16 cellular contexts compared by ENCODE assay signal in the genomic region with DNA sequence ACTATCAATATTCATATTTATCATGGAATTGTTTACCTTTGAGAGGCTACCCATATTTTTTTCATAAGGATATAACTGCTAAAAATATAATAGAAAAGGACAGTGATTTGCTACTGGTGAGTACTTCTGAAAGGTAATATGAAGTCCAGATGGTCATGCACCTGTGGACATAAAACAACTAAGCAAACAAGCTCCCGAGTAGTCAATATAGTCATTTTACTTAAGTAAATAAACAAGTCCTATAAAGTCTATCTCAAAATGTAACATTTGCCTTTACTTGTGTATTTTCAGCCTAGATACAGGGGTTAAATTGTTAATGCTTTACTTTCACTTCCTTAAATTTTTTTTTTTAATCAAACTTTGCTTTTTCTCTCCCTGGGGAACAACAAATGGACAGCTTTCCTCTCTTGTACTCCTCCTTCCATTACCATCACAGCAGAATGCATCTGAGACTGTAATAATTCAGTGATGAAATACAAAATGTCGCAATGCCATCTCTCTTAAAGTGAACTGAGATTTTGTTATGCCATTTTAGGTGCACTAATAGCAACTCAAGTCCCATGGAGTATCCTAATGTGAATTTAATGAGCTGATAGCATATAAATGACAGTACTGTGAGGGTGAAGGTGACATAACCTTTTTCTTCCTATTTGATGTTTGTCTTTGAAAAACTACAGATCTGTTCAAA.
DNase-seq lines count a peak whose midpoint lies in the region; ATAC-seq and TF ChIP-seq lines count a peak whose summit lies in the region.
"Had no signal": no experiment of that assay in that cellular context is flagged by ENCODE, and none has a peak within 500 bp of the region (broad histone marks: within the 10 kb centered on the region; RNA-seq: fewer than 3 reads in every experiment).

No MANE protein-coding gene starts in this region.

- no peak for TF ChIP-seq CTCF in OCI-LY7 (conservative IDR thresholded peaks at IDR 0.05; ENCODE audit: low read length)

- H3K9me2 ChIP-seq in OCI-LY7 (ENCODE audit: insufficient read depth, low read length) = no peaks in the 10 kb centered on the region

- no peak overlapping the region for H3K27ac ChIP-seq in OCI-LY7 (ENCODE audit: low read depth, low read length, poor library complexity, severe bottlenecking)
- H3K27ac ChIP-seq: cardiac muscle cell had no signal

- no peak for ATAC-seq in HG03108 (IDR thresholded peaks at IDR 0.05; ENCODE audit: unreplicated experiment)
- ATAC-seq in activated CD4-positive, alpha-beta T cell treated with anti-CD3 and anti-CD28 coated beads for 36 hours = no peak
- ATAC-seq: stimulated activated naive CD8-positive, alpha-beta T cell treated with anti-CD3 and anti-CD28 coated beads, Interleukin-15, amount 100 ng/mL, for 72 hours; T-cell had no signal

- H3K79me2 ChIP-seq in OCI-LY7 (ENCODE audit: insufficient read depth, low read depth, low read length) = no peaks in the 10 kb centered on the region

- no peaks in the 10 kb centered on the region for H3K4me1 Mint-ChIP-seq in activated CD4-positive, alpha-beta T cell treated with anti-CD3 and anti-CD28 coated beads for 36 hours
- H3K4me1 Mint-ChIP-seq in activated naive CD8-positive, alpha-beta T cell treated with anti-CD3 and anti-CD28 coated beads for 36 hours = no peaks in the 10 kb centered on the region
- H3K4me1 Mint-ChIP-seq: stimulated activated naive CD8-positive, alpha-beta T cell treated with anti-CD3 and anti-CD28 coated beads, Interleukin-15, amount 100 ng/mL, for 72 hours; T-cell had no signal

- no peaks in the 10 kb centered on the region for H3K9me3 ChIP-seq in OCI-LY7 (ENCODE audit: low read length)
- H3K9me3 ChIP-seq: BE2C had no signal

- no peak overlapping the region for H3K27ac Mint-ChIP-seq in activated CD4-positive, alpha-beta T cell treated with anti-CD3 and anti-CD28 coated beads for 36 hours
- no peak overlapping the region for H3K27ac Mint-ChIP-seq in activated naive CD8-positive, alpha-beta T cell treated with anti-CD3 and anti-CD28 coated beads for 36 hours
- H3K27ac Mint-ChIP-seq: activated T-helper 2 cell treated with anti-CD3 and anti-CD28 coated beads, Interferon-gamma antibody, Interleukin-2, Interleukin-4, amounts not matched to agents 10 μg/mL and 5 μg/mL and 100 μg/mL, durations not matched to agents 14 hours and 24 hours and 36 hours; stimulated activated naive CD8-positive, alpha-beta T cell treated with anti-CD3 and anti-CD28 coated beads, Interleukin-15, amount 100 ng/mL, for 72 hours; T-cell had no signal

- no peaks in the 10 kb centered on the region for H3K9me3 Mint-ChIP-seq in activated CD4-positive, alpha-beta T cell treated with anti-CD3 and anti-CD28 coated beads for 36 hours (ENCODE audit: low read depth)
- no peaks in the 10 kb centered on the region for H3K9me3 Mint-ChIP-seq in activated naive CD8-positive, alpha-beta T cell treated with anti-CD3 and anti-CD28 coated beads for 36 hours
- H3K9me3 Mint-ChIP-seq: activated T-helper 2 cell treated with anti-CD3 and anti-CD28 coated beads, Interferon-gamma antibody, Interleukin-2, Interleukin-4, amounts not matched to agents 10 μg/mL and 5 μg/mL and 100 μg/mL, durations not matched to agents 14 hours and 24 hours and 36 hours; stimulated activated naive CD8-positive, alpha-beta T cell treated with anti-CD3 and anti-CD28 coated beads, Interleukin-15, amount 100 ng/mL, for 72 hours; T-cell had no signal

- H3K36me3 Mint-ChIP-seq in activated CD4-positive, alpha-beta T cell treated with anti-CD3 and anti-CD28 coated beads for 36 hours (ENCODE audit: low read depth) = no peaks in the 10 kb centered on the region
- H3K36me3 Mint-ChIP-seq in activated naive CD8-positive, alpha-beta T cell treated with anti-CD3 and anti-CD28 coated beads for 36 hours = no peaks in the 10 kb centered on the region
- H3K36me3 Mint-ChIP-seq: T-cell had no signal

- H3K4me3 Mint-ChIP-seq in activated CD4-positive, alpha-beta T cell treated with anti-CD3 and anti-CD28 coated beads for 36 hours = no peak overlapping the region
- no peak overlapping the region for H3K4me3 Mint-ChIP-seq in activated naive CD8-positive, alpha-beta T cell treated with anti-CD3 and anti-CD28 coated beads for 36 hours
- H3K4me3 Mint-ChIP-seq: stimulated activated naive CD8-positive, alpha-beta T cell treated with anti-CD3 and anti-CD28 coated beads, Interleukin-15, amount 100 ng/mL, for 72 hours; T-cell had no signal

- POLR2A ChIA-PET in OCI-LY7 (lab: Charles Lee) = interaction anchor here (1.4 kb wide), 1 partner anchor 13 kb away, joined by 5 read pairs; no protein-coding TSS in a partner anchor
- POLR2A ChIA-PET in activated CD4-positive, alpha-beta T cell treated with anti-CD3 and anti-CD28 coated beads for 36 hours (lab: Charles Lee) = no interaction called here

- H3K27me3 Mint-ChIP-seq in activated CD4-positive, alpha-beta T cell treated with anti-CD3 and anti-CD28 coated beads for 36 hours = no peaks in the 10 kb centered on the region
- H3K27me3 Mint-ChIP-seq in activated naive CD8-positive, alpha-beta T cell treated with anti-CD3 and anti-CD28 coated beads for 36 hours = no peaks in the 10 kb centered on the region
- H3K27me3 Mint-ChIP-seq: stimulated activated naive CD8-positive, alpha-beta T cell treated with anti-CD3 and anti-CD28 coated beads, Interleukin-15, amount 100 ng/mL, for 72 hours; T-cell had no signal

- DNase-seq in DMS53 treated with DMSO at 0.1 percent for 48 hours (lab: John Stamatoyannopoulos, UW; ENCODE audit: unreplicated experiment) (peak; percentile 39), NCI-H1417 treated with DMSO at 0.1 percent for 48 hours (lab: John Stamatoyannopoulos, UW) (peak; percentile 83), OCI-LY7 (ENCODE audit: low spot score) (peak; percentile 18), germinal center (ENCODE audit: low spot score) (peak; percentile 22)
- no peak for DNase-seq in stimulated activated CD8-positive, alpha-beta memory T cell treated with anti-CD3 and anti-CD28 coated beads, Interleukin-4, amount 100 ng/mL, for 48 hours
- no peak for DNase-seq in activated CD4-positive, alpha-beta T cell treated with anti-CD3 and anti-CD28 coated beads for 36 hours
- no peak for DNase-seq in activated naive CD8-positive, alpha-beta T cell treated with anti-CD3 and anti-CD28 coated beads for 36 hours
- DNase-seq: activated CD4-positive, alpha-beta T cell treated with anti-CD3 and anti-CD28 coated beads, Interleukin-2, amount 50 U/mL, for 1 hour; BE2C; GF-D8; stimulated activated CD4-positive, alpha-beta T cell treated with anti-CD3 and anti-CD28 coated beads, Interleukin-2, amount 100 ng/mL, for 24 hours; stimulated activated naive CD8-positive, alpha-beta T cell treated with anti-CD3 and anti-CD28 coated beads, Interleukin-15, amount 100 ng/mL, for 72 hours; T-cell had no signal

- no peaks in the 10 kb centered on the region for H4K20me1 ChIP-seq in OCI-LY7 (ENCODE audit: insufficient read depth, low read length)

- no peak overlapping the region for H3K4me3 ChIP-seq in OCI-LY7 (ENCODE audit: low read depth, low read length, poor library complexity, severe bottlenecking)
- H3K4me3 ChIP-seq: cardiac muscle cell had no signal

- H3K36me3 ChIP-seq in OCI-LY7 (ENCODE audit: insufficient read depth, low read length) = no peaks in the 10 kb centered on the region
- H3K36me3 ChIP-seq: BE2C, cardiac muscle cell had no signal

- intact Hi-C loops in OCI-LY7 (cut with micrococcal nuclease; ENCODE audit: unreplicated experiment) = no loop called here
- intact Hi-C loops in activated CD4-positive, alpha-beta T cell treated with anti-CD3 and anti-CD28 coated beads for 36 hours (cut with DNase I, micrococcal nuclease) = no loop called here

- CTCF ChIA-PET in OCI-LY7 (lab: Charles Lee; ENCODE audit: unreplicated experiment) = no interaction called here
- CTCF ChIA-PET in activated CD4-positive, alpha-beta T cell treated with anti-CD3 and anti-CD28 coated beads for 36 hours (lab: Charles Lee) = no interaction called here

- BruUV-seq in OCI-LY7 (replicated peaks; lab: Mats Ljungman, UMichigan) = no TSS peak

- no peak overlapping the region for H3K4me2 ChIP-seq in OCI-LY7 (ENCODE audit: low read length)

- no peaks in the 10 kb centered on the region for H3K4me1 ChIP-seq in OCI-LY7 (ENCODE audit: insufficient read depth, low read length, poor library complexity, severe bottlenecking)
- H3K4me1 ChIP-seq: BE2C had no signal

- no peak overlapping the region for H2AFZ ChIP-seq in OCI-LY7 (ENCODE audit: low read length)

Comparison
In these comparisons a context has a peak if more than half of its experiments do, and no peak if none do; other contexts are left out.
1. DNase-seq: peak in DMS53 treated with DMSO at 0.1 percent for 48 hours (single experiment), NCI-H1417 treated with DMSO at 0.1 percent for 48 hours (single experiment), OCI-LY7 (single experiment) and germinal center (single experiment); none in stimulated activated CD8-positive, alpha-beta memory T cell treated with anti-CD3 and anti-CD28 coated beads, Interleukin-4, amount 100 ng/mL, for 48 hours (single experiment), activated CD4-positive, alpha-beta T cell treated with anti-CD3 and anti-CD28 coated beads for 36 hours (single experiment) and activated naive CD8-positive, alpha-beta T cell treated with anti-CD3 and anti-CD28 coated beads for 36 hours (single experiment).